1 cellular context compared by ENCODE assay signal in genomic region chr6:40954446-40955180, GRCh38.
TF ChIP-seq lines count a peak whose summit lies in the region.

No MANE protein-coding gene starts in this region.

TF ChIP-seq in HepG2, 621 proteins besides CTCF, POLR2A, EP300 and RAD21 (continued from another document):
- TF ChIP-seq TFE3 (CRISPR knock-in tag; IDR thresholded peaks at IDR 0.05) = peak; percentile 65
